Comparison of ENCODE assay signal across 17 cellular contexts in the genomic region with DNA sequence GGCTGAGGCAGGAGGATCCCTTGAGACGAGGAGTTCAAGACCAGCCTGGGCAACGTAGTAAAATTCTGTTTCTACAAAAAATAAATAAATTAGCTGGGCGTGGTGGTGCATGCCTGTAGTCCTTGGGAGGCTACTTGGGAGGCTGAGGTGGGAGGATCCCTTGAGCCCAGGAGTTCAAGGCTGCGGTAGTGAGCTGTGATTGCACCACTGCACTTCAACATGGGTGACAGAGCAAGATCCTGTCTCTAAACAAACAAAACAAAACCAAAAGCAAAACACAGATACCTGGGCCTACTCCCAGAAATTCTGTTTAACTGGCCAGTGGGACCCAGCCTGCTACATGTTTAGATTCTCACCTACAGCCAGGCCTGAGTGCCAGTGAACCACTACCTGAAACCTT.
"Had no signal": no experiment of that assay in that cellular context is flagged by ENCODE, and none has a peak within 500 bp of the region (broad histone marks: within the 10 kb centered on the region; RNA-seq: fewer than 3 reads in every experiment).

No MANE protein-coding gene starts in this region.

- ATAC-seq: activated CD4-positive, alpha-beta T cell treated with anti-CD3 and anti-CD28 coated beads for 36 hours; activated T-cell treated with anti-CD3 and anti-CD28 coated beads, Interleukin-2, amount 50 U/mL, for 4 hours; gastroesophageal sphincter; heart right ventricle; psoas muscle; sciatic nerve had no signal

- H3K9me3 ChIP-seq: gastroesophageal sphincter, heart right ventricle, left ventricle myocardium inferior, psoas muscle, spleen, vagina had no signal

- H3K27me3 ChIP-seq: dorsolateral prefrontal cortex, gastroesophageal sphincter, vagina had no signal

- H3K4me1 ChIP-seq: gastroesophageal sphincter, left ventricle myocardium inferior, psoas muscle, spleen had no signal

- H3K36me3 ChIP-seq: gastroesophageal sphincter, heart right ventricle, left ventricle myocardium inferior, spleen, vagina had no signal

- DNase-seq: activated CD4-positive, alpha-beta memory T cell treated with anti-CD3 and anti-CD28 coated beads, Interleukin-2, amount 10 ng/mL, durations not matched to agents 7 days and 5 days; activated CD4-positive, alpha-beta T cell treated with anti-CD3 and anti-CD28 coated beads for 36 hours; activated effector memory CD4-positive, alpha-beta T cell treated with Interleukin-2 at 50 U/mL for 16 hours; activated naive CD4-positive, alpha-beta T cell treated with anti-CD3 and anti-CD28 coated beads, Interleukin-2, amount 50 U/mL, for 16 hours; activated T-cell treated with anti-CD3 and anti-CD28 coated beads, Interleukin-2, amount 50 U/mL, for 4 hours; dorsolateral prefrontal cortex; heart right ventricle; left ventricle myocardium inferior; nephron progenitor cell; psoas muscle; spleen; T-helper 1 cell; T1000 had no signal

- H3K4me3 ChIP-seq: dorsolateral prefrontal cortex, gastroesophageal sphincter, heart right ventricle, left ventricle myocardium inferior, psoas muscle, spleen, vagina had no signal

- H3K27ac ChIP-seq: dorsolateral prefrontal cortex, gastroesophageal sphincter, heart right ventricle, left ventricle myocardium inferior, psoas muscle, spleen, vagina, VCaP had no signal
